In genomic region chr2:3303583-3304406, GRCh38 we compare ENCODE assay signal across 1 cellular context.
A peak's percentile ranks its signal among the peaks of the same experiment; 100 is the strongest.
TF ChIP-seq lines count a peak whose summit lies in the region.

No MANE protein-coding gene starts in this region.

TF ChIP-seq in GM12878, 131 proteins besides CTCF, POLR2A, EP300 and RAD21 (continued from another document):
- no peak for TF ChIP-seq ATF2 (IDR thresholded peaks at IDR 0.05; ENCODE audit: low read length)
- no peak for TF ChIP-seq SIX5 (IDR thresholded peaks at IDR 0.05; ENCODE audit: low read depth, low read length, severe bottlenecking)
- TF ChIP-seq CEBPZ (IDR thresholded peaks at IDR 0.05; ENCODE audit: low read depth, low read length), result no peak
- TF ChIP-seq E2F8 (IDR thresholded peaks at IDR 0.05; ENCODE audit: low read depth, partially characterized antibody), result no peak
- TF ChIP-seq HDAC2 (IDR thresholded peaks at IDR 0.05), result no peak
- TF ChIP-seq GABPA (IDR thresholded peaks at IDR 0.05; ENCODE audit: low read depth), result no peak
- TF ChIP-seq EGR1 (IDR thresholded peaks at IDR 0.05; ENCODE audit: borderline replicate concordance in 1 of 2, low read depth in 2 of 2, low read length in 2 of 2), result no peak
- 0 out of 2 replicates have a peak, but pooled peaks have one; percentile 12 for TF ChIP-seq ZNF592 (IDR thresholded peaks at IDR 0.05)
- peak; percentile 38; the same call in 1 of the 2 replicates for TF ChIP-seq SMARCA5 (IDR thresholded peaks at IDR 0.05)
- TF ChIP-seq NRF1 (conservative IDR thresholded peaks at IDR 0.05; ENCODE audit: low read depth, low read length), result no peak
- TF ChIP-seq RCOR1 (conservative IDR thresholded peaks at IDR 0.05; ENCODE audit: low read depth, low read length), result no peak
- TF ChIP-seq ZNF207 (IDR thresholded peaks at IDR 0.05; ENCODE audit: borderline replicate concordance), result no peak
- no peak for TF ChIP-seq TCF12 (IDR thresholded peaks at IDR 0.05; ENCODE audit: low read depth, low read length)
- TF ChIP-seq USF1 (IDR thresholded peaks at IDR 0.05; ENCODE audit: borderline replicate concordance, extremely low read length, insufficient read depth, low read depth, low read length), result peak; percentile 86
- TF ChIP-seq PKNOX1 (IDR thresholded peaks at IDR 0.05), result no peak
- TF ChIP-seq BACH1 (IDR thresholded peaks at IDR 0.05; ENCODE audit: borderline replicate concordance), result no peak
- TF ChIP-seq CBFB (IDR thresholded peaks at IDR 0.05; ENCODE audit: low read depth), result no peak
- TF ChIP-seq RUNX3 (IDR thresholded peaks at IDR 0.05; ENCODE audit: low read length), result peak; percentile 36
- no peak for TF ChIP-seq ZNF384 (IDR thresholded peaks at IDR 0.05; ENCODE audit: borderline replicate concordance, low read depth, low read length)
- TF ChIP-seq TARDBP (IDR thresholded peaks at IDR 0.05; ENCODE audit: borderline replicate concordance), result no peak
- no peak for TF ChIP-seq ETV6 (conservative IDR thresholded peaks at IDR 0.05 in 1 of 2, IDR thresholded peaks at IDR 0.05 in 1 of 2; ENCODE audit: borderline replicate concordance in 1 of 2, low read depth in 1 of 2)
- no peak for TF ChIP-seq JUNB (IDR thresholded peaks at IDR 0.05)
- TF ChIP-seq TCF3 (IDR thresholded peaks at IDR 0.05; ENCODE audit: borderline replicate concordance, insufficient read depth, low read depth, low read length), result no peak
- no peak for TF ChIP-seq CHD1 (IDR thresholded peaks at IDR 0.05; ENCODE audit: low read depth, low read length)
- peak; percentile 75 for TF ChIP-seq SKIL (IDR thresholded peaks at IDR 0.05; ENCODE audit: low read depth, poor library complexity, severe bottlenecking)
- no peak for TF ChIP-seq SREBF1 (IDR thresholded peaks at IDR 0.05; ENCODE audit: low read length)
- TF ChIP-seq PAX5 (IDR thresholded peaks at IDR 0.05; ENCODE audit: borderline replicate concordance, low read depth, low read length), result no peak
- peak; percentile 83 for TF ChIP-seq YY1 (IDR thresholded peaks at IDR 0.05; ENCODE audit: low read depth, low read length)
- TF ChIP-seq MEF2A (IDR thresholded peaks at IDR 0.05; ENCODE audit: insufficient read depth, low read depth, low read length), result no peak
- peak; percentile 90 for TF ChIP-seq RAD51 (IDR thresholded peaks at IDR 0.05)
- no peak for TF ChIP-seq SMAD5 (IDR thresholded peaks at IDR 0.05; ENCODE audit: low read depth)
- TF ChIP-seq IRF5 (IDR thresholded peaks at IDR 0.05; ENCODE audit: borderline replicate concordance), result no peak
- no peak for TF ChIP-seq ZSCAN29 (IDR thresholded peaks at IDR 0.05)
- no peak for TF ChIP-seq SREBF2 (IDR thresholded peaks at IDR 0.05; ENCODE audit: low read length)
- TF ChIP-seq RELA (IDR thresholded peaks at IDR 0.05; ENCODE audit: borderline replicate concordance, partially characterized antibody), result no peak
- TF ChIP-seq IKZF1 (conservative IDR thresholded peaks at IDR 0.05), result peak; percentile 32; the same call in 1 of the 2 replicates
- peak; percentile 96 for TF ChIP-seq SMC3 (IDR thresholded peaks at IDR 0.05; ENCODE audit: borderline replicate concordance, low read length)
- no peak for TF ChIP-seq KLF5 (IDR thresholded peaks at IDR 0.05; ENCODE audit: partially characterized antibody)
- no peak for TF ChIP-seq BRCA1 (IDR thresholded peaks at IDR 0.05; ENCODE audit: low read depth, low read length)
- no peak for TF ChIP-seq LARP7 (IDR thresholded peaks at IDR 0.05)
- TF ChIP-seq ZBTB33 (IDR thresholded peaks at IDR 0.05), result no peak
- TF ChIP-seq MYB (IDR thresholded peaks at IDR 0.05; ENCODE audit: borderline replicate concordance, low read depth, low read length), result no peak
- TF ChIP-seq ATF3 (IDR thresholded peaks at IDR 0.05; ENCODE audit: borderline replicate concordance, extremely low read depth, low read depth, low read length), result peak; percentile 79
- TF ChIP-seq BHLHE40 (IDR thresholded peaks at IDR 0.05; ENCODE audit: borderline replicate concordance in 1 of 2, low read depth in 2 of 2, low read length in 1 of 2), result peak; percentile 90
- no peak for TF ChIP-seq ZNF24 (IDR thresholded peaks at IDR 0.05)
TF ChIP-seq in GM12878: peak in this region for 12.
